14 cellular contexts compared by ENCODE assay signal in genomic region chrX:155662297-155662696, GRCh38. TPM values are rescaled to one million over a fixed set of nuclear protein-coding genes. Genes with fewer than 3 reads are reported as not detected.
DNase-seq lines count a peak whose midpoint lies in the region; ATAC-seq, FAIRE-seq and TF ChIP-seq lines count a peak whose summit lies in the region.
"Had no signal": no experiment of that assay in that cellular context is flagged by ENCODE, and none has a peak within 500 bp of the region (broad histone marks: within the 10 kb centered on the region; RNA-seq: fewer than 3 reads in every experiment).

No MANE protein-coding gene starts in this region.

- no peaks in the 10 kb centered on the region for H3K79me2 ChIP-seq in HepG2 (ENCODE audit: insufficient read depth, low read length)

- H3K9me3 ChIP-seq in HepG2 (ENCODE audit: low read length): no peaks in the 10 kb centered on the region; the same call in 1 of the 2 replicates
- H3K9me3 ChIP-seq: neutrophil, suprapubic skin had no signal

- in situ Hi-C loops in brain microvascular endothelial cell (cut with HindIII; ENCODE audit: low pct_ligation_motif_present, low sequenced_read_pairs): no loop called here
- in situ Hi-C loops in HepG2 (cut with HindIII; ENCODE audit: extremely low pct_ligation_motif_present, low pct_unique_long_range_greater_than_20kb): no loop called here

- no peak for TF ChIP-seq POLR2A in HepG2 (IDR thresholded peaks at IDR 0.05; ENCODE audit: insufficient read depth in 1 of 2, low read depth in 2 of 2, low read length in 2 of 2)

- CTCF ChIA-PET in HepG2 (lab: Yijun Ruan, JAX; ENCODE audit: low intra/inter-chr PET ratio, low total read pairs) (no interaction called here), RWPE1 (lab: Yijun Ruan, JAX) (no interaction called here)

- intact Hi-C loops in HepG2 (cut with micrococcal nuclease; ENCODE audit: unreplicated experiment): no loop called here
- intact Hi-C loops in activated CD4-positive, alpha-beta T cell treated with anti-CD3 and anti-CD28 coated beads, Interleukin-2, amount 10 ng/mL, durations not matched to agents 24 days and 14 days (cut with micrococcal nuclease): no loop called here

- no peaks in the 10 kb centered on the region for H3K27me3 Mint-ChIP-seq in activated CD4-positive, alpha-beta T cell treated with anti-CD3 and anti-CD28 coated beads, Interleukin-2, amount 10 ng/mL, durations not matched to agents 24 days and 14 days
- H3K27me3 Mint-ChIP-seq: activated CD4-positive, alpha-beta memory T cell treated with anti-CD3 and anti-CD28 coated beads for 36 hours had no signal

- H3K9ac ChIP-seq in HepG2 (ENCODE audit: insufficient read depth, low read depth, low read length): no peak overlapping the region

- H3K36me3 Mint-ChIP-seq in activated CD4-positive, alpha-beta T cell treated with anti-CD3 and anti-CD28 coated beads, Interleukin-2, amount 10 ng/mL, durations not matched to agents 24 days and 14 days (ENCODE audit: low read depth): no peaks in the 10 kb centered on the region
- H3K36me3 Mint-ChIP-seq: activated naive CD4-positive, alpha-beta T cell treated with anti-CD3 and anti-CD28 coated beads, Interleukin-2, amount 50 U/mL, for 72 hours had no signal

- ATAC-seq in HepG2 (no peak; the same call in 2 of the 3 replicates), GM18858 (IDR thresholded peaks at IDR 0.05; ENCODE audit: unreplicated experiment) (no peak)
- ATAC-seq: activated naive CD4-positive, alpha-beta T cell treated with anti-CD3 and anti-CD28 coated beads, Interleukin-2, amount 50 U/mL, for 72 hours had no signal

- no peak for TF ChIP-seq RAD21 in HepG2 (CRISPR knock-in tag; IDR thresholded peaks at IDR 0.05)

- H3K27ac Mint-ChIP-seq in activated CD4-positive, alpha-beta T cell treated with anti-CD3 and anti-CD28 coated beads, Interleukin-2, amount 10 ng/mL, durations not matched to agents 24 days and 14 days: no peak overlapping the region
- H3K27ac Mint-ChIP-seq: activated CD4-positive, alpha-beta memory T cell treated with anti-CD3 and anti-CD28 coated beads for 36 hours; activated naive CD4-positive, alpha-beta T cell treated with anti-CD3 and anti-CD28 coated beads, Interleukin-2, amount 50 U/mL, for 72 hours had no signal

- H3K27ac ChIP-seq in brain microvascular endothelial cell (no peak overlapping the region), HepG2 (ENCODE audit: extremely low read length, insufficient read depth, low read length) (no peak overlapping the region), RWPE1 (no peak overlapping the region)
- H3K27ac ChIP-seq: neutrophil, suprapubic skin had no signal

- H4K20me1 ChIP-seq in HepG2 (ENCODE audit: insufficient read depth, low read length): no peaks in the 10 kb centered on the region

- no peaks in the 10 kb centered on the region for H3K27me3 ChIP-seq in brain microvascular endothelial cell (replicated peaks)
- no peaks in the 10 kb centered on the region for H3K27me3 ChIP-seq in HepG2 (ENCODE audit: control insufficient read depth in 1 of 2, insufficient read depth in 2 of 2, low read length in 2 of 2)
- H3K27me3 ChIP-seq: neutrophil, suprapubic skin had no signal

- BruUV-seq in HepG2 (replicated peaks; lab: Mats Ljungman, UMichigan): no TSS peak

- FAIRE-seq in HepG2 (lab: Jason Lieb, UNC): no peak

- H3K9me3 Mint-ChIP-seq in activated CD4-positive, alpha-beta T cell treated with anti-CD3 and anti-CD28 coated beads, Interleukin-2, amount 10 ng/mL, durations not matched to agents 24 days and 14 days: peaks cover 4% of the 10 kb centered on the region
- H3K9me3 Mint-ChIP-seq: activated naive CD4-positive, alpha-beta T cell treated with anti-CD3 and anti-CD28 coated beads, Interleukin-2, amount 50 U/mL, for 72 hours had no signal

- peak; percentile 45 for TF ChIP-seq CTCF in brain microvascular endothelial cell (IDR thresholded peaks at IDR 0.05; ENCODE audit: low read depth, low read length, missing control alignments)
- TF ChIP-seq CTCF in HepG2 (CRISPR knock-in tag; IDR thresholded peaks at IDR 0.05): peak; percentile 17; the same call in 1 of the 2 replicates
- TF ChIP-seq CTCF in RWPE1 (conservative IDR thresholded peaks at IDR 0.05; ENCODE audit: low read depth): no peak

- peak; percentile 16 for DNase-seq in D341Med (ENCODE audit: low spot score)
- DNase-seq in HT1080 (ENCODE audit: low read depth): peak; percentile 1
- no peak for DNase-seq in brain microvascular endothelial cell
- DNase-seq in HepG2 (ENCODE audit: low spot score): peak; percentile 1
- no peak for DNase-seq in HK-2 (ENCODE audit: unreplicated experiment)
- no peak for DNase-seq in RWPE1 (ENCODE audit: low spot score)
- no peak for DNase-seq in activated CD4-positive, alpha-beta T cell treated with anti-CD3 and anti-CD28 coated beads, Interleukin-2, amount 10 ng/mL, durations not matched to agents 24 days and 14 days
- DNase-seq: activated CD4-positive, alpha-beta memory T cell treated with anti-CD3 and anti-CD28 coated beads for 36 hours; DMS 273 treated with DMSO at 0.1 percent for 48 hours; NCI-H1436 treated with DMSO at 0.1 percent for 48 hours had no signal

- WGBS in HepG2 (ENCODE audit: low lambda C conversion rate): 5% methylated on average over 1 of the region's 2 CpGs

- H3K4me2 ChIP-seq in HepG2 (ENCODE audit: low read depth, low read length): no peak overlapping the region

- POLR2A ChIA-PET in HepG2 (lab: Yijun Ruan, JAX): no interaction called here
- POLR2A ChIA-PET in RWPE1 (lab: Yijun Ruan, JAX; ENCODE audit: low non-redundant PET): no interaction called here

- no peaks in the 10 kb centered on the region for H3K4me1 ChIP-seq in HepG2 (ENCODE audit: insufficient read depth, low read length)
- H3K4me1 ChIP-seq: suprapubic skin had no signal

- no peak overlapping the region for H2AFZ ChIP-seq in HepG2 (ENCODE audit: low read length)

- H3K4me1 Mint-ChIP-seq in activated CD4-positive, alpha-beta T cell treated with anti-CD3 and anti-CD28 coated beads, Interleukin-2, amount 10 ng/mL, durations not matched to agents 24 days and 14 days: no peaks in the 10 kb centered on the region

- no peaks in the 10 kb centered on the region for H3K36me3 ChIP-seq in brain microvascular endothelial cell (replicated peaks)
- no peaks in the 10 kb centered on the region for H3K36me3 ChIP-seq in HepG2 (replicated peaks in 1 of 2; ENCODE audit: control insufficient read depth in 1 of 2, insufficient read depth in 2 of 2, low read length in 2 of 2)
- H3K36me3 ChIP-seq: neutrophil, suprapubic skin had no signal

- TF ChIP-seq EP300 in HepG2 (IDR thresholded peaks at IDR 0.05; ENCODE audit: low read depth in 2 of 2, low read length in 2 of 2) (no peak), HepG2 (CRISPR knock-in tag; IDR thresholded peaks at IDR 0.05; ENCODE audit: borderline replicate concordance) (no peak)

- no peak overlapping the region for H3K4me3 Mint-ChIP-seq in activated CD4-positive, alpha-beta T cell treated with anti-CD3 and anti-CD28 coated beads, Interleukin-2, amount 10 ng/mL, durations not matched to agents 24 days and 14 days
- H3K4me3 Mint-ChIP-seq: activated CD4-positive, alpha-beta memory T cell treated with anti-CD3 and anti-CD28 coated beads for 36 hours had no signal

- H3K4me3 ChIP-seq in brain microvascular endothelial cell (ENCODE audit: low read depth, low read length) (no peak overlapping the region), HepG2 (replicated peaks in 1 of 3; ENCODE audit: insufficient read depth in 1 of 3, low read depth in 2 of 3, low read length in 3 of 3) (no peak overlapping the region)
- H3K4me3 ChIP-seq: suprapubic skin had no signal

RNA-seq across cellular contexts. Expression of gene TMLHE, which starts 49.5 kb away (rescaled TPM):
- 3.5 and 8.9 TPM in 2 replicates for total RNA-seq in HT1080 (2014; rRNA removed; shearing (Covaris generic))
- polyA plus RNA-seq in HT1080 (2015; cell fraction: cytosol; rRNA removed): 5.3 and 5.4 TPM in 2 replicates
- 7.2 and 7.5 TPM in 2 replicates for polyA plus RNA-seq in HT1080 (2015; cell fraction: nucleus; rRNA removed)
- total RNA-seq in HepG2 (2016; rRNA removed; fragmentation: Illumina TruSeq; extraction: Trizol): 12.5 and 16.8 TPM in 2 replicates
- total RNA-seq in HepG2 (2016; cell fraction: cytosol; rRNA removed; fragmentation: Illumina TruSeq; extraction: Trizol; ENCODE audit: low read depth): 14.5 and 16.1 TPM in 2 replicates
- total RNA-seq in HepG2 (2016; cell fraction: insoluble cytoplasmic fraction; rRNA removed; fragmentation: Illumina TruSeq; extraction: Trizol): 13.2 and 18.3 TPM in 2 replicates
- 9.3 and 9.9 TPM in 2 replicates for total RNA-seq in HepG2 (2016; cell fraction: membrane; rRNA removed; fragmentation: Illumina TruSeq; extraction: Trizol)
- total RNA-seq in HepG2 (2016; cell fraction: nucleus; rRNA removed; fragmentation: Illumina TruSeq; extraction: Trizol): 14.9 and 15.0 TPM in 2 replicates
- 11.5 and 14.2 TPM in 2 replicates for polyA plus RNA-seq in HepG2 (2011; rRNA removed)
- polyA plus RNA-seq in HepG2 (2011; cell fraction: cytosol; rRNA removed): 7.9 and 10.2 TPM in 2 replicates
- 9.3 and 10.0 TPM in 2 replicates for polyA plus RNA-seq in HepG2 (2011; cell fraction: nucleus; rRNA removed)
- 8.5 and 12.1 TPM in 2 replicates for polyA plus RNA-seq in HepG2 (2012)
- polyA plus RNA-seq in HepG2 (2016; cell fraction: cytosol; fragmentation: Illumina TruSeq; extraction: Trizol; ENCODE audit: low read depth): 4.8 and 4.9 TPM in 2 replicates
- polyA plus RNA-seq in HepG2 (2016; cell fraction: insoluble cytoplasmic fraction; fragmentation: Illumina TruSeq; extraction: Trizol; ENCODE audit: low read depth): 15.9 and 17.2 TPM in 2 replicates
- polyA plus RNA-seq in HepG2 (2016; cell fraction: membrane; fragmentation: Illumina TruSeq; extraction: Trizol; ENCODE audit: low read depth): 5.2 and 6.0 TPM in 2 replicates
- polyA plus RNA-seq in HepG2 (2016; cell fraction: nucleus; fragmentation: Illumina TruSeq; extraction: Trizol; ENCODE audit: insufficient read depth, low read depth): 6.0 and 8.3 TPM in 2 replicates
- 61.9 and 102 TPM in 2 replicates for polyA minus RNA-seq in HepG2 (2011; rRNA and poly(A)+ RNA removed; ENCODE audit: low replicate concordance)
- polyA minus RNA-seq in HepG2 (2011; cell fraction: cytosol; rRNA and poly(A)+ RNA removed): 12.1 and 14.8 TPM in 2 replicates
- polyA minus RNA-seq in HepG2 (2011; cell fraction: nucleus; rRNA and poly(A)+ RNA removed): 42.2 and 61.5 TPM in 2 replicates
- total RNA-seq in activated CD4-positive, alpha-beta T cell treated with anti-CD3 and anti-CD28 coated beads, Interleukin-2, amount 10 ng/mL, durations not matched to agents 24 days and 14 days: 7.1 and 9.0 TPM in 2 replicates

RNA-seq across cellular contexts. Expression of gene SPRY3, which starts 49.9 kb away (rescaled TPM):
- 0.07 and 0.13 TPM in 2 replicates for total RNA-seq in HT1080 (2014; rRNA removed; shearing (Covaris generic))
- polyA plus RNA-seq in HT1080 (2015; cell fraction: cytosol; rRNA removed): 0.19 and 0.20 TPM in 2 replicates
- 0.47 and 0.57 TPM in 2 replicates for polyA plus RNA-seq in HT1080 (2015; cell fraction: nucleus; rRNA removed)
- total RNA-seq in HepG2 (2016; rRNA removed; fragmentation: Illumina TruSeq; extraction: Trizol): 0.07 and 0.09 TPM in 2 replicates
- not detected in 2 replicates for total RNA-seq in HepG2 (2016; cell fraction: cytosol; rRNA removed; fragmentation: Illumina TruSeq; extraction: Trizol; ENCODE audit: low read depth)
- total RNA-seq in HepG2 (2016; cell fraction: insoluble cytoplasmic fraction; rRNA removed; fragmentation: Illumina TruSeq; extraction: Trizol): 0.09 TPM in 2 replicates
- total RNA-seq in HepG2 (2016; cell fraction: membrane; rRNA removed; fragmentation: Illumina TruSeq; extraction: Trizol): 0.03 and 0.06 TPM in 2 replicates
- 0.25 and 0.40 TPM in 2 replicates for total RNA-seq in HepG2 (2016; cell fraction: nucleus; rRNA removed; fragmentation: Illumina TruSeq; extraction: Trizol)
- polyA plus RNA-seq in HepG2 (2011; rRNA removed): 0.12 and 0.13 TPM in 2 replicates
- polyA plus RNA-seq in HepG2 (2011; cell fraction: cytosol; rRNA removed): 0.04 TPM in 2 replicates
- 0.21 and 0.28 TPM in 2 replicates for polyA plus RNA-seq in HepG2 (2011; cell fraction: nucleus; rRNA removed)
- polyA plus RNA-seq in HepG2 (2012): 0.05 and 0.07 TPM in 2 replicates
- not detected in 2 replicates for polyA plus RNA-seq in HepG2 (2016; cell fraction: cytosol; fragmentation: Illumina TruSeq; extraction: Trizol; ENCODE audit: low read depth)
- polyA plus RNA-seq in HepG2 (2016; cell fraction: insoluble cytoplasmic fraction; fragmentation: Illumina TruSeq; extraction: Trizol; ENCODE audit: low read depth): 0.07 and 0.08 TPM in 2 replicates
- polyA plus RNA-seq in HepG2 (2016; cell fraction: membrane; fragmentation: Illumina TruSeq; extraction: Trizol; ENCODE audit: low read depth): 0.03 TPM in 1 of 2 replicates, not detected in the other
- 0.27 and 0.43 TPM in 2 replicates for polyA plus RNA-seq in HepG2 (2016; cell fraction: nucleus; fragmentation: Illumina TruSeq; extraction: Trizol; ENCODE audit: insufficient read depth, low read depth)
- 0.24 and 1.0 TPM in 2 replicates for polyA minus RNA-seq in HepG2 (2011; rRNA and poly(A)+ RNA removed; ENCODE audit: low replicate concordance)
- 0.09 and 0.10 TPM in 2 replicates for polyA minus RNA-seq in HepG2 (2011; cell fraction: cytosol; rRNA and poly(A)+ RNA removed)
- polyA minus RNA-seq in HepG2 (2011; cell fraction: nucleus; rRNA and poly(A)+ RNA removed): 0.64 and 0.87 TPM in 2 replicates
- total RNA-seq in activated CD4-positive, alpha-beta T cell treated with anti-CD3 and anti-CD28 coated beads, Interleukin-2, amount 10 ng/mL, durations not matched to agents 24 days and 14 days: 0.16 and 0.21 TPM in 2 replicates

Comparison
In these comparisons a context has a peak if more than half of its experiments do, and no peak if none do; other contexts are left out.
1. DNase-seq: peak in D341Med (single experiment), HT1080 (single experiment) and HepG2 (single experiment); none in brain microvascular endothelial cell (single experiment), HK-2 (single experiment), RWPE1 (single experiment) and activated CD4-positive, alpha-beta T cell treated with anti-CD3 and anti-CD28 coated beads, Interleukin-2, amount 10 ng/mL, durations not matched to agents 24 days and 14 days (single experiment).